Comparison of ENCODE assay signal across 21 cellular contexts in genomic region chr4:125520258-125520990, GRCh38.
DNase-seq lines count a peak whose midpoint lies in the region; FAIRE-seq and TF ChIP-seq lines count a peak whose summit lies in the region.
"Had no signal": no experiment of that assay in that cellular context is flagged by ENCODE, and none has a peak within 500 bp of the region (broad histone marks: within the 10 kb centered on the region; RNA-seq: fewer than 3 reads in every experiment).

No MANE protein-coding gene starts in this region.

- no peak for TF ChIP-seq CTCF in brain microvascular endothelial cell (IDR thresholded peaks at IDR 0.05; ENCODE audit: low read depth, low read length, missing control alignments)

- H3K27me3 ChIP-seq in brain microvascular endothelial cell (replicated peaks): no peaks in the 10 kb centered on the region

- FAIRE-seq in HTR-8/SVneo (lab: Jason Lieb, UNC) (no peak), urothelium cell line (lab: Jason Lieb, UNC) (no peak)
- FAIRE-seq: colon, GM19239, islet of Langerhans had no signal

- H3K4me3 ChIP-seq in brain microvascular endothelial cell (ENCODE audit: low read depth, low read length): no peak overlapping the region
- H3K4me3 ChIP-seq: mucosa of descending colon had no signal

- H3K36me3 ChIP-seq in brain microvascular endothelial cell (replicated peaks): no peaks in the 10 kb centered on the region

- H3K27ac ChIP-seq in brain microvascular endothelial cell: peak overlapping the region; percentile 31
- H3K27ac ChIP-seq: C4-2B, epithelial cell of prostate had no signal

- in situ Hi-C loops in brain microvascular endothelial cell (cut with HindIII; ENCODE audit: low pct_ligation_motif_present, low sequenced_read_pairs): no loop called here

- DNase-seq in HTR-8/SVneo (ENCODE audit: insufficient read length, low spot score) (peak; percentile 5), brain microvascular endothelial cell (peak; percentile 43), kidney glomerular epithelial cell (lab: John Stamatoyannopoulos, UW) (peak; percentile 47), urothelium cell line (ENCODE audit: low spot score) (peak; percentile 3), activated T-cell treated with anti-CD3 and anti-CD28 coated beads for 4 hours (no peak)
- DNase-seq in stimulated activated naive CD4-positive, alpha-beta T cell (lab: John Stamatoyannopoulos, UW): no peak
- no peak for DNase-seq in stimulated activated CD4-positive, alpha-beta T cell treated with anti-CD3 and anti-CD28 coated beads, Interleukin-12 subunit alpha, Interleukin-12 subunit beta, amount 100 ng/mL, for 4 hours
- DNase-seq: activated CD4-positive, alpha-beta memory T cell treated with anti-CD3 and anti-CD28 coated beads, Interleukin-2, amount 10 ng/mL, durations not matched to agents 7 days and 5 days; activated T-cell treated with anti-CD3 and anti-CD28 coated beads, Interleukin-2, amount 50 U/mL, for 48 hours; head of caudate nucleus; HFFc6; mucosa of descending colon; NCI-H774; occipital lobe; RPMI8226; stimulated activated CD4-positive, alpha-beta T cell treated with anti-CD3 and anti-CD28 coated beads, Interleukin-4, amount 100 ng/mL, for 4 hours had no signal

Comparison
In these comparisons a context has a peak if more than half of its experiments do, and no peak if none do; other contexts are left out.
1. DNase-seq: peak in HTR-8/SVneo (single experiment), brain microvascular endothelial cell (single experiment), kidney glomerular epithelial cell (single experiment) and urothelium cell line (single experiment); none in activated T-cell treated with anti-CD3 and anti-CD28 coated beads for 4 hours (single experiment), stimulated activated naive CD4-positive, alpha-beta T cell (0 of 6) and stimulated activated CD4-positive, alpha-beta T cell treated with anti-CD3 and anti-CD28 coated beads, Interleukin-12 subunit alpha, Interleukin-12 subunit beta, amount 100 ng/mL, for 4 hours (single experiment).